Comparison of ENCODE assay signal across 8 cellular contexts in the genomic region with DNA sequence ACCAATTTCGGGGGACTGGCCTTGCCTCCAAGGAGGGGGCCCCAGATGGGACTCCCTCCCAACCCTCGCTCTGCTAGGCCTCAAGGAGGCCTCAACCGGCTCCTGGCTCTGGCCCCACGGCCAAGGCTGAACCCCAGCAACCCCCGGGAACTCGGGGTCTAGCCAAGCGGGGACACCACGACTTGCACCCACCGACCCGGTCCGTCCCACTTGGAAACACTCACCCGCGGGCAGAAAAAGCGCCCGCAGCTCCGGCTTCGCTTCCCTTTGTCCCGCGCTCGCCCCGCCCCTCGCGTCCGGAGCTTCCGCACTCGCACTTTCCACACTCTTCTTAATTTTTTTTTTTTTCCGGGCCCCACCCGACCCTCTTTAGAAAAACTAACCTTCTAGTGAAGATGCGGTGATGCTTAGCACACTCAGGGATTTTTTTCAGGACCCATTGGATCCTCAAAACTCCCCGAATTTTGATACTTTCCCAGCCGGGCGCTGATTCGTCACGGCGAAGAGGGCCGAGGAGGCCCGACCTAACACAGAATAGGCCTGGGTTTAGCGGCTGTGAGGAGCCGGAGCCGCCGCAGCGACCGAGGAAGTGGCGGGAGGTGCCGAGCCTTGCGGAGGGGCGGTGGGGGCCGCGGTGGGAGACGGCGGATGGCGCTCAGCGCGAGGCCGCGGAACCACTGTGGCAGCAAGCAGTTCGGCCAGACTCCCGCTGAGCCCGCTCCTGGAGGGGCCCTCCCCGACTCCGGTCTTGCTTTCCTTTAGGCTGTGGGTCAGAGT. TPM values are rescaled to one million over a fixed set of nuclear protein-coding genes. Genes with fewer than 3 reads are reported as not detected.
DNase-seq lines count a peak whose midpoint lies in the region; ATAC-seq and TF ChIP-seq lines count a peak whose summit lies in the region.

A gene (minus strand): TSS at position 270 of the 777 bp plus-strand sequence. CDS start 2,016 bp downstream, outside the sequence.

- POLR2A ChIA-PET in activated CD4-positive, alpha-beta T cell treated with anti-CD3 and anti-CD28 coated beads for 36 hours (lab: Charles Lee), result interaction anchor here (0.6 to 2.9 kb wide), 14 partner anchors 23 to 1018 kb away, joined by 3 to 22 read pairs (median 4); a partner anchor contains a TSS

- peak; percentile 52 for ATAC-seq in HG03097 (IDR thresholded peaks at IDR 0.05; ENCODE audit: low FRiP score, unreplicated experiment)
- ATAC-seq in activated CD4-positive, alpha-beta T cell treated with anti-CD3 and anti-CD28 coated beads for 36 hours, result peak; percentile 81

- peak; percentile 59 to 84 for DNase-seq in NCI-H2081 (lab: John Stamatoyannopoulos, UW)
- DNase-seq in NCI-H2081 treated with DMSO at 0.1 percent for 48 hours (lab: John Stamatoyannopoulos, UW), result no peak
- peak; percentile 54 for DNase-seq in NCI-H345 treated with DMSO at 0.1 percent for 48 hours (lab: John Stamatoyannopoulos, UW; ENCODE audit: unreplicated experiment)
- DNase-seq in activated CD4-positive, alpha-beta T cell treated with anti-CD3 and anti-CD28 coated beads for 36 hours, result peak; percentile 79
- no peak for DNase-seq in chondrocyte (ENCODE audit: low spot score)
- DNase-seq in kidney glomerular epithelial cell (lab: John Stamatoyannopoulos, UW), result peak; percentile 73
- DNase-seq in stimulated activated CD4-positive, alpha-beta T cell treated with anti-CD3 and anti-CD28 coated beads, Interleukin-15, amount 100 ng/mL, for 24 hours, result peak; percentile 77

- no peaks in the 10 kb centered on the region for H3K27me3 Mint-ChIP-seq in activated CD4-positive, alpha-beta T cell treated with anti-CD3 and anti-CD28 coated beads for 36 hours
- H3K27me3 Mint-ChIP-seq in chondrocyte (ENCODE audit: low read depth), result no peaks in the 10 kb centered on the region

- TF ChIP-seq CTCF in chondrocyte (IDR thresholded peaks at IDR 0.05), result no peak

- no peaks in the 10 kb centered on the region for H3K9me3 Mint-ChIP-seq in activated CD4-positive, alpha-beta T cell treated with anti-CD3 and anti-CD28 coated beads for 36 hours (ENCODE audit: low read depth)
- no peaks in the 10 kb centered on the region for H3K9me3 Mint-ChIP-seq in chondrocyte (ENCODE audit: low read depth)

- peaks cover 24% of the 10 kb centered on the region for H3K36me3 Mint-ChIP-seq in activated CD4-positive, alpha-beta T cell treated with anti-CD3 and anti-CD28 coated beads for 36 hours (ENCODE audit: low read depth)
- H3K36me3 Mint-ChIP-seq in chondrocyte (ENCODE audit: low read depth), result peaks cover 11% of the 10 kb centered on the region

- intact Hi-C loops in activated CD4-positive, alpha-beta T cell treated with anti-CD3 and anti-CD28 coated beads for 36 hours (cut with DNase I, micrococcal nuclease), result loop anchor here (1.0 to 2.0 kb wide), 5 partner anchors 27 to 172 kb away; no protein-coding TSS in a partner anchor

- H3K27ac Mint-ChIP-seq in activated CD4-positive, alpha-beta T cell treated with anti-CD3 and anti-CD28 coated beads for 36 hours, result peak within 1 kb of the TSS; percentile 99
- H3K27ac Mint-ChIP-seq in chondrocyte (ENCODE audit: unreplicated experiment), result peak within 1 kb of the TSS; percentile 99

- CTCF ChIA-PET in activated CD4-positive, alpha-beta T cell treated with anti-CD3 and anti-CD28 coated beads for 36 hours (lab: Charles Lee), result interaction anchor here (0.6 to 3.6 kb wide), 11 partner anchors 18 to 228 kb away, joined by 3 to 18 read pairs (median 4); no protein-coding TSS in a partner anchor

- H3K4me1 Mint-ChIP-seq in activated CD4-positive, alpha-beta T cell treated with anti-CD3 and anti-CD28 coated beads for 36 hours, result peaks cover 40% of the 10 kb centered on the region
- H3K4me1 Mint-ChIP-seq in chondrocyte (ENCODE audit: low read depth), result peaks cover 32% of the 10 kb centered on the region

- H3K4me3 Mint-ChIP-seq in activated CD4-positive, alpha-beta T cell treated with anti-CD3 and anti-CD28 coated beads for 36 hours, result peak within 1 kb of the TSS; percentile 97
- H3K4me3 Mint-ChIP-seq in chondrocyte (ENCODE audit: unreplicated experiment), result peak within 1 kb of the TSS; percentile 94

RNA-seq across cellular contexts. Expression of the gene that starts here (rescaled TPM):
- total RNA-seq in activated CD4-positive, alpha-beta T cell treated with anti-CD3 and anti-CD28 coated beads for 36 hours, result 100 to 1,000 TPM in 1 of 2 experiments, 10 to 100 TPM in 1; 99.7 to 122 TPM
- 92.9 to 120 TPM (median 93.1 TPM) in 3 replicates for total RNA-seq in chondrocyte

Comparison
In these comparisons a context has a peak if more than half of its experiments do, and no peak if none do; other contexts are left out.
1. DNase-seq: peak in NCI-H2081 (2 of 2), NCI-H345 treated with DMSO at 0.1 percent for 48 hours (single experiment), activated CD4-positive, alpha-beta T cell treated with anti-CD3 and anti-CD28 coated beads for 36 hours (single experiment), kidney glomerular epithelial cell (single experiment) and stimulated activated CD4-positive, alpha-beta T cell treated with anti-CD3 and anti-CD28 coated beads, Interleukin-15, amount 100 ng/mL, for 24 hours (single experiment); none in NCI-H2081 treated with DMSO at 0.1 percent for 48 hours (single experiment) and chondrocyte (single experiment).